In genomic region chr9:133059623-133060022, GRCh38 we compare ENCODE assay signal across 1 cellular context.
TF ChIP-seq lines count a peak whose summit lies in the region.

No MANE protein-coding gene starts in this region.

TF ChIP-seq in GM23338, 12 proteins besides CTCF, POLR2A, EP300 and RAD21 (continued from another document):
- no peak for TF ChIP-seq REST (IDR thresholded peaks at IDR 0.05; ENCODE audit: unreplicated experiment)
- no peak for TF ChIP-seq EZH2 (IDR thresholded peaks at IDR 0.05; ENCODE audit: low read depth, unreplicated experiment)
- TF ChIP-seq STAT1 (IDR thresholded peaks at IDR 0.05; ENCODE audit: unreplicated experiment): no peak
- TF ChIP-seq EZH2phosphoT487 (IDR thresholded peaks at IDR 0.05; ENCODE audit: unreplicated experiment): no peak
- TF ChIP-seq ZNF462 (CRISPR knock-in tag; IDR thresholded peaks at IDR 0.05): no peak
- no peak for TF ChIP-seq ETS1 (IDR thresholded peaks at IDR 0.05)
- TF ChIP-seq ZNF114 (CRISPR knock-in tag; IDR thresholded peaks at IDR 0.05): no peak
- TF ChIP-seq NANOG (IDR thresholded peaks at IDR 0.05; ENCODE audit: borderline replicate concordance): no peak
- no peak for TF ChIP-seq CREB1 (CRISPR knock-in tag; IDR thresholded peaks at IDR 0.05; ENCODE audit: low read depth)
